2 cellular contexts compared by ENCODE assay signal in the genomic region with DNA sequence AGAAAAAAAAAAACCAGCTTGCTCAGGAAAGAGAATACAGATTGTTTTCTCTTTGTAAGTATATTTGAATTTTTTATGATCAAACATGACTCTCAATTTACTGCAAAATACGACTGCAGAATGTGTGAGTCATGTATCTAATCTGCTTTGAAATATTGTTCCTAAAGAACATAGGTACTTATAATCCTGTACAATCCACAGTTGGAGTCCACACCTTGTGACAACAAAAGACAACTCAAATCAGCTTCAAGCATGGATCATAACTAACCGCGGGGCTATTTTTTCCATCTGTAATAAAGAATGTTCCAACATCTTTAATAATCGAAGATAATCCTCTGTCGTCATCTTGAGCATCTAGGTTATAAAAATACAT.
TF ChIP-seq lines count a peak whose summit lies in the region.

No MANE protein-coding gene starts in this region.

TF ChIP-seq in SK-N-SH, 30 proteins besides CTCF, POLR2A, EP300 and RAD21:
- TF ChIP-seq, protein P1, sequence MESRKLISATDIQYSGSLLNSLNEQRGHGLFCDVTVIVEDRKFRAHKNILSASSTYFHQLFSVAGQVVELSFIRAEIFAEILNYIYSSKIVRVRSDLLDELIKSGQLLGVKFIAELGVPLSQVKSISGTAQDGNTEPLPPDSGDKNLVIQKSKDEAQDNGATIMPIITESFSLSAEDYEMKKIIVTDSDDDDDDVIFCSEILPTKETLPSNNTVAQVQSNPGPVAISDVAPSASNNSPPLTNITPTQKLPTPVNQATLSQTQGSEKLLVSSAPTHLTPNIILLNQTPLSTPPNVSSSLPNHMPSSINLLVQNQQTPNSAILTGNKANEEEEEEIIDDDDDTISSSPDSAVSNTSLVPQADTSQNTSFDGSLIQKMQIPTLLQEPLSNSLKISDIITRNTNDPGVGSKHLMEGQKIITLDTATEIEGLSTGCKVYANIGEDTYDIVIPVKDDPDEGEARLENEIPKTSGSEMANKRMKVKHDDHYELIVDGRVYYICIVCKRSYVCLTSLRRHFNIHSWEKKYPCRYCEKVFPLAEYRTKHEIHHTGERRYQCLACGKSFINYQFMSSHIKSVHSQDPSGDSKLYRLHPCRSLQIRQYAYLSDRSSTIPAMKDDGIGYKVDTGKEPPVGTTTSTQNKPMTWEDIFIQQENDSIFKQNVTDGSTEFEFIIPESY (IDR thresholded peaks at IDR 0.05; ENCODE audit: borderline replicate concordance, low read depth) = no peak
- TF ChIP-seq REST (IDR thresholded peaks at IDR 0.05; ENCODE audit: low read depth, low read length) (no peak), EZH2phosphoT487 (IDR thresholded peaks at IDR 0.05; ENCODE audit: borderline replicate concordance, low read depth) (no peak), POLR2AphosphoS5 (IDR thresholded peaks at IDR 0.05; ENCODE audit: low read depth, low read length) (no peak), GABPA (IDR thresholded peaks at IDR 0.05; ENCODE audit: low read depth) (no peak), FOXM1 (IDR thresholded peaks at IDR 0.05; ENCODE audit: low read depth) (no peak)
TF ChIP-seq in SK-N-SH: peak in this region for 0.

TF ChIP-seq in endothelial cell of umbilical vein, 7 proteins besides CTCF, POLR2A, EP300 and RAD21 (continued from another document):
- TF ChIP-seq MAX (IDR thresholded peaks at IDR 0.05; ENCODE audit: insufficient read depth, insufficient read length) (no peak), MYC (IDR thresholded peaks at IDR 0.05; ENCODE audit: low read depth, low read length) (no peak), JUN (IDR thresholded peaks at IDR 0.05; ENCODE audit: borderline replicate concordance, insufficient read depth, insufficient read length, low read depth) (no peak), POLR2AphosphoS5 (IDR thresholded peaks at IDR 0.05; ENCODE audit: insufficient read depth, low read depth, low read length) (no peak), GATA2 (IDR thresholded peaks at IDR 0.05; ENCODE audit: insufficient read depth, insufficient read length, low read depth, low read length) (no peak)
